ENCODE assay signal across 8 cellular contexts in the genomic region with DNA sequence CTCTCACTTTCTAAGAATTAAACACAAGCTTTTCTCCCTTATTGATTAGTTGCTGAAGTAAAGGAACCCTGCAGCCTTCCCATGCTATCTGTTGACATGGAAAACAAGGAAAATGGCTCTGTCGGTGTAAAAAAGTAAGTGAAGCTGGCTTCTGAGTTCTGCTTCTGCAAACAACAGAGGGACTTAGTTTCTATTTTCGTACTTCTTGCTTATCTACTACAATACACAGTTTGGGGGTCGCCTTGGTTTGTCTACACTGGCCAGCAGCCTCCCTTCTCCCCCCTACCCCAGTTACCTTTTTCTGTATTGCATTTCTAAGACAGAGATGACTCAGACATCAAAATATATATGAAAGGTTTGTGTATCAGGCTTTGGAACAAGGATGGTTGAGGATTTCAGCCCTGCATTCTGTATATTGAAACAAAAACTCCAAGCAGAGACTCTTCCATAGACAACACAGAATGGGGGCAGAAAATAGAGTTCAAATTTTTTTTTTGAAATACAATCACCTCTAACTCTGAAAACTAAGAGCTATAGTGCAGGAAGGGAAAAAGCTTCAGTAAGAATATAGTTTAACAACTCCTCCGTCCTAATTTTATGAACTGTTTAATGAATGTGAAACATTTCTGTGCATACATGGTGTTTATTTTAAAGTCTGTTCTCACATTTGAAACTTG. TPM values are rescaled to one million over a fixed set of nuclear protein-coding genes. Genes with fewer than 3 reads are reported as not detected.
DNase-seq lines count a peak whose midpoint lies in the region; ATAC-seq and TF ChIP-seq lines count a peak whose summit lies in the region.

No MANE protein-coding gene starts in this region.

- H3K36me3 ChIP-seq in BJ (ENCODE audit: control insufficient read depth, insufficient read depth, low read length) (no peaks in the 10 kb centered on the region), HUES48 (ENCODE audit: control insufficient read depth, insufficient read depth, low read length) (no peaks in the 10 kb centered on the region), adipocyte (ENCODE audit: control insufficient read depth, insufficient read depth, low read length, severe bottlenecking) (no peaks in the 10 kb centered on the region), mesodermal cell (ENCODE audit: control insufficient read depth, insufficient read depth, low read length) (no peaks in the 10 kb centered on the region), vagina (no peaks in the 10 kb centered on the region)

- peak overlapping the region; percentile 82 for H3K27ac ChIP-seq in HUES48 (ENCODE audit: low read depth, low read length)
- peak overlapping the region; percentile 68 for H3K27ac ChIP-seq in mesodermal cell (ENCODE audit: low read depth, low read length, severe bottlenecking)
- no peak overlapping the region for H3K27ac ChIP-seq in vagina

- TF ChIP-seq POLR2A in vagina (IDR thresholded peaks at IDR 0.05) (no peak), lower leg skin (IDR thresholded peaks at IDR 0.05) (no peak)

- POLR2A ChIA-PET in BJ (lab: Charles Lee) = no interaction called here

- no peak for ATAC-seq in sciatic nerve

- CTCF ChIA-PET in BJ (lab: Yijun Ruan, JAX) = interaction anchor here (0.6 to 1.1 kb wide), 2 partner anchors 38 to 130 kb away, joined by 3 read pairs; no protein-coding TSS in a partner anchor

- H3K4me1 ChIP-seq in HUES48 (ENCODE audit: control insufficient read depth, insufficient read depth, low read length) (peaks cover 44% of the 10 kb centered on the region), adipocyte (ENCODE audit: control insufficient read depth, insufficient read depth, low read length) (peaks cover 34% of the 10 kb centered on the region), mesodermal cell (ENCODE audit: control insufficient read depth, insufficient read depth, low read length, poor library complexity, severe bottlenecking) (no peaks in the 10 kb centered on the region), vagina (peaks cover 20% of the 10 kb centered on the region)

- H3K9me3 ChIP-seq in HUES48 (ENCODE audit: control insufficient read depth, insufficient read depth, low read length) (no peaks in the 10 kb centered on the region), adipocyte (ENCODE audit: control insufficient read depth, low read length) (no peaks in the 10 kb centered on the region), mesodermal cell (ENCODE audit: control insufficient read depth, low read length) (peaks cover 4% of the 10 kb centered on the region), vagina (no peaks in the 10 kb centered on the region)

- intact Hi-C loops in vagina (cut with DNase I) (no loop called here), lower leg skin (cut with DNase I; ENCODE audit: low total_unique reads) (no loop called here), sciatic nerve (cut with DNase I) (no loop called here)

- H3K27me3 ChIP-seq in BJ (ENCODE audit: control insufficient read depth, insufficient read depth, low read length) = no peaks in the 10 kb centered on the region
- H3K27me3 ChIP-seq in HUES48 (ENCODE audit: control insufficient read depth, insufficient read depth, low read length) = no peaks in the 10 kb centered on the region
- no peaks in the 10 kb centered on the region for H3K27me3 ChIP-seq in adipocyte (replicated peaks; ENCODE audit: control insufficient read depth, insufficient read depth, low read length)
- no peaks in the 10 kb centered on the region for H3K27me3 ChIP-seq in vagina

- no peak for TF ChIP-seq CTCF in BJ (IDR thresholded peaks at IDR 0.05; ENCODE audit: insufficient read depth, low read depth, low read length)
- TF ChIP-seq CTCF in vagina (IDR thresholded peaks at IDR 0.05) = no peak
- no peak for TF ChIP-seq CTCF in lower leg skin (IDR thresholded peaks at IDR 0.05)

- WGBS in mesodermal cell (ENCODE audit: insufficient coverage in 2 of 2), 2 experiments = 33 to 100% methylated on average over 1 to 2 of the region's 4 CpGs
- WGBS in lower leg skin, 2 donors = 33 to 35% methylated on average over 4 of the region's 4 CpGs

- peak overlapping the region; percentile 10; the same call in 1 of the 2 replicates for H3K4me3 ChIP-seq in BJ (ENCODE audit: low read depth, low read length)
- peak overlapping the region; percentile 51 for H3K4me3 ChIP-seq in HUES48 (ENCODE audit: low read depth, low read length)
- H3K4me3 ChIP-seq in adipocyte (ENCODE audit: low read length) = peak overlapping the region; percentile 78
- no peak overlapping the region for H3K4me3 ChIP-seq in mesodermal cell (ENCODE audit: extremely low read depth, insufficient read depth, low read length, poor library complexity, severe bottlenecking)
- peak overlapping the region; percentile 15 to 23 for H3K4me3 ChIP-seq in vagina
- H3K4me3 ChIP-seq in lower leg skin (ENCODE audit: low read depth, poor library complexity, severe bottlenecking) = no peak overlapping the region

- peak overlapping the region; percentile 39; the same call in 1 of the 2 replicates for H3K9ac ChIP-seq in HUES48 (ENCODE audit: low read depth, low read length)
- H3K9ac ChIP-seq in adipocyte (ENCODE audit: low read length) = peak overlapping the region; percentile 52

- no peak for DNase-seq in BJ (ENCODE audit: low read depth)
- DNase-seq in adipocyte (ENCODE audit: low read depth) = no peak
- no peak for DNase-seq in vagina (ENCODE audit: extremely low spot score in 2 of 2)
- DNase-seq in lower leg skin (ENCODE audit: low spot score in 2 of 2) = no peak
- no peak for DNase-seq in hepatic stellate cell (ENCODE audit: low spot score)
- no peak for DNase-seq in sciatic nerve (ENCODE audit: low spot score)

RNA-seq across cellular contexts. Expression of a gene that starts 1.8 kb away (rescaled TPM):
- polyA plus RNA-seq in BJ (2011; rRNA removed) = 0.20 and 0.43 TPM in 2 replicates
- polyA minus RNA-seq in BJ (2011; rRNA and poly(A)+ RNA removed) = 0.24 TPM in 1 of 2 replicates, not detected in the other
- polyA plus RNA-seq in mesodermal cell (2013, experiment 1 of 2) = 2.8 TPM
- 3.3 TPM for polyA plus RNA-seq in mesodermal cell (2013, experiment 2 of 2)
- not detected for total RNA-seq in vagina
- 1 to 10 TPM in 1 of 4 donors, under 1 TPM in 1, not detected in 2; 0.88 to 1.1 TPM for total RNA-seq in lower leg skin
- total RNA-seq in sciatic nerve = 0.76 TPM

Comparison
In these comparisons a context has a peak if more than half of its experiments do, and no peak if none do; other contexts are left out.
1. H3K4me3 ChIP-seq: peak in BJ (single experiment), HUES48 (single experiment), adipocyte (single experiment) and vagina (2 of 2); none in mesodermal cell (single experiment) and lower leg skin (single experiment).